ENCODE assay signal across 22 cellular contexts in the genomic region with DNA sequence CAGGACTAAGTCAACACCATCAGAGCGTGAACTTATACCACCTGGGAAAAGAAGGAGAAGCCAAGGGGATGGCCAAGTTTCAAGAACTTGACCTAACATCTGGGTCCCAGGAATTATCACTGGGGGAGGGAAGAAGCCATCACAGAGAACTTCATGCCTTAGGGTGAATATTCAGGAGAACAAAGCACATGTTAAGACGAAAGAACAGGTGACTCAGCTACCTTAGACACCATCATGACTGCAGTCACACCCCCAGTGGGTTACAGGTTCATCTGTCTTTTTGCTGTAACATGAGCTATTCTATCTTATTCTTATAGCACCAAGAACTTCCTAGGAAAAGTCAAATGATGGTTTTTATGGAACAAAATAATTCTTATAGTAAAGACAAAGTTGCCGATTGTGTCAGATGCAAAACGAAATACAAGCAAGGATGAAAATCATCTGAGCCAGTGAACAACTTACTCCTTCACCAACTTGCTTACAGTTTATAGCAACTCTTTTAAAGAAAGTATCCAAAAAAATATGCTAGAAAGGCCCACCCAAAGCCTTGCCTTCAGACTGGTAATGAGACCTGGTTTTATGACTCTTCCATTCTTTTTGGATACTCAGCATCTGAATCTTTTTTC.
DNase-seq lines count a peak whose midpoint lies in the region; ATAC-seq, FAIRE-seq and TF ChIP-seq lines count a peak whose summit lies in the region.
"Had no signal": no experiment of that assay in that cellular context is flagged by ENCODE, and none has a peak within 500 bp of the region (broad histone marks: within the 10 kb centered on the region; RNA-seq: fewer than 3 reads in every experiment).

No MANE protein-coding gene starts in this region.

- peaks cover 13% of the 10 kb centered on the region for H3K27me3 Mint-ChIP-seq in stimulated activated memory B cell treated with anti-CD40 and anti-IgM and Interleukin-4, amounts not matched to agents 10 μg/mL and 1 μg/mL and 100 μg/mL, for 72 hours

- no peaks in the 10 kb centered on the region for H4K20me1 ChIP-seq in HepG2 (ENCODE audit: insufficient read depth, low read length)
- H4K20me1 ChIP-seq: BLaER1 had no signal

- CTCF ChIA-PET in HepG2 (lab: Yijun Ruan, JAX; ENCODE audit: low intra/inter-chr PET ratio, low total read pairs) (no interaction called here), RWPE1 (lab: Yijun Ruan, JAX) (interaction anchor here (0.6 kb wide), 1 partner anchor 322 kb away, joined by 3 read pairs; no protein-coding TSS in a partner anchor)

- H3K4me1 ChIP-seq in HepG2 (ENCODE audit: insufficient read depth, low read length) = no peaks in the 10 kb centered on the region
- H3K4me1 ChIP-seq in right lobe of liver = no peaks in the 10 kb centered on the region
- no peaks in the 10 kb centered on the region for H3K4me1 ChIP-seq in esophagus muscularis mucosa
- H3K4me1 ChIP-seq: BLaER1, Caco-2 had no signal

- TF ChIP-seq EP300 in HepG2 (IDR thresholded peaks at IDR 0.05; ENCODE audit: low read depth in 2 of 2, low read length in 2 of 2) (no peak), HepG2 (CRISPR knock-in tag; IDR thresholded peaks at IDR 0.05; ENCODE audit: borderline replicate concordance) (no peak), esophagus muscularis mucosa (IDR thresholded peaks at IDR 0.05) (no peak)

- H2AFZ ChIP-seq in HepG2 (ENCODE audit: low read length) = no peak overlapping the region
- H2AFZ ChIP-seq: GM23248 had no signal

- TF ChIP-seq POLR2A in HepG2 (IDR thresholded peaks at IDR 0.05; ENCODE audit: insufficient read depth in 1 of 2, low read depth in 2 of 2, low read length in 2 of 2) (no peak), right lobe of liver (IDR thresholded peaks at IDR 0.05) (no peak), esophagus muscularis mucosa (IDR thresholded peaks at IDR 0.05; ENCODE audit: low read depth) (no peak)

- H3K4me2 ChIP-seq in HepG2 (ENCODE audit: low read depth, low read length) = no peak overlapping the region
- H3K4me2 ChIP-seq: BLaER1 had no signal

- TF ChIP-seq CTCF in HepG2 (CRISPR knock-in tag; IDR thresholded peaks at IDR 0.05) (no peak), right lobe of liver (IDR thresholded peaks at IDR 0.05) (no peak), RWPE1 (conservative IDR thresholded peaks at IDR 0.05; ENCODE audit: low read depth) (no peak), esophagus muscularis mucosa (IDR thresholded peaks at IDR 0.05) (no peak)

- TF ChIP-seq RAD21 in HepG2 (CRISPR knock-in tag; IDR thresholded peaks at IDR 0.05) = no peak

- H3K36me3 ChIP-seq in HepG2 (replicated peaks in 1 of 2; ENCODE audit: control insufficient read depth in 1 of 2, insufficient read depth in 2 of 2, low read length in 2 of 2) (no peaks in the 10 kb centered on the region), right lobe of liver (no peaks in the 10 kb centered on the region), esophagus muscularis mucosa (no peaks in the 10 kb centered on the region)
- H3K36me3 ChIP-seq: BLaER1 had no signal

- H3K27me3 ChIP-seq in HepG2 (ENCODE audit: control insufficient read depth in 1 of 2, insufficient read depth in 2 of 2, low read length in 2 of 2) = peaks cover 2 to 8% of the 10 kb centered on the region in 2 experiments; a peak in 4 of 5 replicates
- no peaks in the 10 kb centered on the region for H3K27me3 ChIP-seq in right lobe of liver
- no peaks in the 10 kb centered on the region for H3K27me3 ChIP-seq in esophagus muscularis mucosa
- H3K27me3 ChIP-seq: BLaER1 had no signal

- H3K4me1 Mint-ChIP-seq in stimulated activated memory B cell treated with anti-CD40 and anti-IgM and Interleukin-4, amounts not matched to agents 10 μg/mL and 1 μg/mL and 100 μg/mL, for 72 hours = no peaks in the 10 kb centered on the region
- H3K4me1 Mint-ChIP-seq: B cell; CD4-positive, CD25-positive, alpha-beta regulatory T cell; H9 had no signal

- no peak for FAIRE-seq in HepG2 (lab: Jason Lieb, UNC)
- FAIRE-seq: G401.6, GM12892, H1 had no signal

- DNase-seq in HepG2 (ENCODE audit: low spot score) = no peak
- DNase-seq in right lobe of liver = no peak
- DNase-seq in RWPE1 (ENCODE audit: low spot score) = peak; percentile 8
- DNase-seq in esophagus muscularis mucosa (ENCODE audit: extremely low spot score) = peak; percentile 87
- DNase-seq: Caco-2; CD4-positive, CD25-positive, alpha-beta regulatory T cell; CD8-positive, alpha-beta T cell; DMS153; DND-41; GM23248; H9 had no signal

- H3K4me3 Mint-ChIP-seq in stimulated activated memory B cell treated with anti-CD40 and anti-IgM and Interleukin-4, amounts not matched to agents 10 μg/mL and 1 μg/mL and 100 μg/mL, for 72 hours = no peak overlapping the region
- H3K4me3 Mint-ChIP-seq: B cell; CD4-positive, CD25-positive, alpha-beta regulatory T cell; CD8-positive, alpha-beta T cell; H9 had no signal

- no peak overlapping the region for H3K9ac ChIP-seq in HepG2 (ENCODE audit: insufficient read depth, low read depth, low read length)
- H3K9ac ChIP-seq: BLaER1, GM23248 had no signal

- H3K4me3 ChIP-seq in HepG2 (replicated peaks in 1 of 3; ENCODE audit: insufficient read depth in 1 of 3, low read depth in 2 of 3, low read length in 3 of 3) (no peak overlapping the region), right lobe of liver (no peak overlapping the region), esophagus muscularis mucosa (no peak overlapping the region)
- H3K4me3 ChIP-seq: BLaER1, GM23248 had no signal

- H3K9me3 ChIP-seq in HepG2 (ENCODE audit: low read length) = no peaks in the 10 kb centered on the region
- H3K9me3 ChIP-seq in right lobe of liver = no peaks in the 10 kb centered on the region
- H3K9me3 ChIP-seq in esophagus muscularis mucosa = peaks cover 0 to 11% (median 10%) of the 10 kb centered on the region in 4 donors
- H3K9me3 ChIP-seq: Caco-2 had no signal

- H3K36me3 Mint-ChIP-seq in stimulated activated memory B cell treated with anti-CD40 and anti-IgM and Interleukin-4, amounts not matched to agents 10 μg/mL and 1 μg/mL and 100 μg/mL, for 72 hours = no peaks in the 10 kb centered on the region
- H3K36me3 Mint-ChIP-seq: CD4-positive, CD25-positive, alpha-beta regulatory T cell; CD8-positive, alpha-beta T cell had no signal

- intact Hi-C loops in HepG2 (cut with micrococcal nuclease; ENCODE audit: unreplicated experiment) (no loop called here), right lobe of liver (cut with DNase I) (no loop called here), esophagus muscularis mucosa (cut with DNase I) (no loop called here)

- POLR2A ChIA-PET in HepG2 (lab: Yijun Ruan, JAX) = no interaction called here
- POLR2A ChIA-PET in RWPE1 (lab: Yijun Ruan, JAX; ENCODE audit: low non-redundant PET) = no interaction called here

- no TSS peak for BruUV-seq in HepG2 (replicated peaks; lab: Mats Ljungman, UMichigan)

- peaks cover 4% of the 10 kb centered on the region for H3K9me3 Mint-ChIP-seq in stimulated activated memory B cell treated with anti-CD40 and anti-IgM and Interleukin-4, amounts not matched to agents 10 μg/mL and 1 μg/mL and 100 μg/mL, for 72 hours

- no peaks in the 10 kb centered on the region for H3K79me2 ChIP-seq in HepG2 (ENCODE audit: insufficient read depth, low read length)

- H3K27ac ChIP-seq in HepG2 (ENCODE audit: extremely low read length, insufficient read depth, low read length) (no peak overlapping the region), right lobe of liver (no peak overlapping the region), RWPE1 (no peak overlapping the region), esophagus muscularis mucosa (replicated peaks in 1 of 4) (no peak overlapping the region)
- H3K27ac ChIP-seq: BLaER1, C4-2B, GM23248 had no signal

- 13% methylated on average over 4 of the region's 4 CpGs for WGBS in HepG2 (ENCODE audit: low lambda C conversion rate)
- WGBS in right lobe of liver (ENCODE audit: insufficient coverage, low coverage, low lambda C conversion rate, missing lambda C conversion rate) = 79% methylated on average over 2 of the region's 4 CpGs
- WGBS in esophagus muscularis mucosa = 88% methylated on average over 4 of the region's 4 CpGs

- H3K27ac Mint-ChIP-seq in stimulated activated memory B cell treated with anti-CD40 and anti-IgM and Interleukin-4, amounts not matched to agents 10 μg/mL and 1 μg/mL and 100 μg/mL, for 72 hours = no peak overlapping the region
- H3K27ac Mint-ChIP-seq: B cell; CD4-positive, CD25-positive, alpha-beta regulatory T cell; CD8-positive, alpha-beta T cell; H9 had no signal

- ATAC-seq in HepG2 (no peak), right lobe of liver (no peak), HG03175 (IDR thresholded peaks at IDR 0.05; ENCODE audit: unreplicated experiment) (no peak), GM21619 (IDR thresholded peaks at IDR 0.05; ENCODE audit: unreplicated experiment) (no peak), HG03342 (IDR thresholded peaks at IDR 0.05; ENCODE audit: unreplicated experiment) (no peak)
- ATAC-seq in stimulated activated memory B cell treated with anti-CD40 and anti-IgM and Interleukin-4, amounts not matched to agents 10 μg/mL and 1 μg/mL and 100 μg/mL, for 72 hours = peak; percentile 12
- ATAC-seq: CD8-positive, alpha-beta T cell; HCT116 had no signal

- in situ Hi-C loops in HepG2 (cut with HindIII; ENCODE audit: extremely low pct_ligation_motif_present, low pct_unique_long_range_greater_than_20kb) = no loop called here

TF ChIP-seq in HepG2, 621 proteins besides CTCF, POLR2A, EP300 and RAD21:
- no peak for TF ChIP-seq CBX5 (CRISPR knock-in tag; IDR thresholded peaks at IDR 0.05; ENCODE audit: borderline replicate concordance)
- TF ChIP-seq, protein P1, sequence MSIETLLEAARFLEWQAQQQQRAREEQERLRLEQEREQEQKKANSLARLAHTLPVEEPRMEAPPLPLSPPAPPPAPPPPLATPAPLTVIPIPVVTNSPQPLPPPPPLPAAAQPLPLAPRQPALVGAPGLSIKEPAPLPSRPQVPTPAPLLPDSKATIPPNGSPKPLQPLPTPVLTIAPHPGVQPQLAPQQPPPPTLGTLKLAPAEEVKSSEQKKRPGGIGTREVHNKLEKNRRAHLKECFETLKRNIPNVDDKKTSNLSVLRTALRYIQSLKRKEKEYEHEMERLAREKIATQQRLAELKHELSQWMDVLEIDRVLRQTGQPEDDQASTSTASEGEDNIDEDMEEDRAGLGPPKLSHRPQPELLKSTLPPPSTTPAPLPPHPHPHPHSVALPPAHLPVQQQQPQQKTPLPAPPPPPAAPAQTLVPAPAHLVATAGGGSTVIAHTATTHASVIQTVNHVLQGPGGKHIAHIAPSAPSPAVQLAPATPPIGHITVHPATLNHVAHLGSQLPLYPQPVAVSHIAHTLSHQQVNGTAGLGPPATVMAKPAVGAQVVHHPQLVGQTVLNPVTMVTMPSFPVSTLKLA (IDR thresholded peaks at IDR 0.05) = peak; percentile 70; the same call in 1 of the 2 replicates
TF ChIP-seq in HepG2: peak in this region for 1.

Comparison
In these comparisons a context has a peak if more than half of its experiments do, and no peak if none do; other contexts are left out.
1. DNase-seq: peak in RWPE1 (single experiment) and esophagus muscularis mucosa (single experiment); none in HepG2 (single experiment) and right lobe of liver (0 of 3).